27 cellular contexts compared by ENCODE assay signal in the genomic region with DNA sequence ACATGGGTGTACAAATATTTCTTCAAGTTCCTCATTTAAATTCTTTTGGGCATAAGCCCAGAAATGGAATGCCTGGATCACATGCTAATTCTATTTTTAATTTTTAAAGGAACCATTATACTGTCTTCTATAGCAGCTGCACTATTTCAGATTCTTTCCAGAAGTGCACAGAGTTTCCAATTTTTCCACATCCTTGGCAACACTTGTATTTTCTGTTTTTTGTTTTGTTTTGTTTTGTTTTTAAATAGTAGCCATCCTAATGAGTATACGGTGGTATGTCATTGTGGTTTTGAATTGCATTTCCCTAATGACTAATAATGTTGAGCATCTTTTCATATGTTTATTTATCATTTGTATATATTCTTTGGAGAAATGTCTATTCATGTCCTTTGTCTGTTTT. TPM values are rescaled to one million over a fixed set of nuclear protein-coding genes. Genes with fewer than 3 reads are reported as not detected.
DNase-seq lines count a peak whose midpoint lies in the region; ATAC-seq, FAIRE-seq and TF ChIP-seq lines count a peak whose summit lies in the region.
"Had no signal": no experiment of that assay in that cellular context is flagged by ENCODE, and none has a peak within 500 bp of the region (broad histone marks: within the 10 kb centered on the region; RNA-seq: fewer than 3 reads in every experiment).

No MANE protein-coding gene starts in this region.

- DNase-seq in CD1c-positive myeloid dendritic cell (ENCODE audit: extremely low spot score) (peak; percentile 43), HFFc6 (peak; percentile 8), fibroblast of gingiva (ENCODE audit: low read depth) (peak; percentile 40), mesenchymal stem cell (peak; percentile 78), small intestine (no peak), HuH-7 (ENCODE audit: low spot score) (no peak)
- no peak for DNase-seq in effector memory CD8-positive, alpha-beta T cell
- DNase-seq: Caco-2; CD8-positive, alpha-beta T cell; H7; IMR-90; KG1; NCI-H1048; NCI-H1417; NCI-H1694; NCI-H2029 treated with DMSO at 0.1 percent for 48 hours; NCI-H446 treated with DMSO at 0.1 percent for 48 hours; NCI-H526; NCI-H82; SIG-M5; SK-N-SH had no signal

- H2AK5ac ChIP-seq in mesenchymal stem cell (ENCODE audit: low read length, severe bottlenecking) = no peak overlapping the region

- no peak overlapping the region for H3K4me3 Mint-ChIP-seq in HFFc6
- H3K4me3 Mint-ChIP-seq in effector memory CD8-positive, alpha-beta T cell = no peak overlapping the region
- H3K4me3 Mint-ChIP-seq: CD8-positive, alpha-beta T cell had no signal

- H3K9ac ChIP-seq in mesenchymal stem cell (ENCODE audit: low read length) = no peak overlapping the region
- H3K9ac ChIP-seq: BLaER1 treated with 17β-estradiol and CSF1 and Interleukin-3, amounts not matched to agents 10 nM and 100 nM; SK-N-SH had no signal

- H2BK120ac ChIP-seq in mesenchymal stem cell (ENCODE audit: low read depth, low read length) = no peak overlapping the region

- H3K36me3 ChIP-seq in mesenchymal stem cell (ENCODE audit: control insufficient read depth in 1 of 2, insufficient read depth in 2 of 2, low read depth in 1 of 2, low read length in 2 of 2) = no peaks in the 10 kb centered on the region
- no peaks in the 10 kb centered on the region for H3K36me3 ChIP-seq in small intestine (ENCODE audit: control insufficient read depth in 2 of 2, insufficient read depth in 2 of 2, low read length in 2 of 2)
- H3K36me3 ChIP-seq: BLaER1 treated with 17β-estradiol and CSF1 and Interleukin-3, amounts not matched to agents 10 nM and 100 nM had no signal

- no peak overlapping the region for H2BK12ac ChIP-seq in mesenchymal stem cell (ENCODE audit: low read length in 2 of 2)

- no peak overlapping the region for H4K8ac ChIP-seq in mesenchymal stem cell (ENCODE audit: low read length)

- H3K4me1 Mint-ChIP-seq in HFFc6 (ENCODE audit: low read depth) = peaks cover 12% of the 10 kb centered on the region
- no peaks in the 10 kb centered on the region for H3K4me1 Mint-ChIP-seq in effector memory CD8-positive, alpha-beta T cell (ENCODE audit: low read depth in 2 of 2)

- no peak overlapping the region for H3K4me2 ChIP-seq in mesenchymal stem cell (ENCODE audit: low read length, poor library complexity, severe bottlenecking)
- H3K4me2 ChIP-seq: BLaER1 treated with 17β-estradiol and CSF1 and Interleukin-3, amounts not matched to agents 10 nM and 100 nM; SK-N-SH had no signal

- H3K14ac ChIP-seq in mesenchymal stem cell (ENCODE audit: low read length in 2 of 2) = no peak overlapping the region

- no peak overlapping the region for H3K23ac ChIP-seq in mesenchymal stem cell (ENCODE audit: low read length in 2 of 2)

- H3K27ac ChIP-seq in mesenchymal stem cell (ENCODE audit: low read length, poor library complexity, severe bottlenecking) (no peak overlapping the region), small intestine (ENCODE audit: low read depth in 1 of 2, low read length in 1 of 2) (no peak overlapping the region)

- no peak for TF ChIP-seq CTCF in HFFc6 (IDR thresholded peaks at IDR 0.05)

- H4K91ac ChIP-seq in mesenchymal stem cell (ENCODE audit: low read length) = no peak overlapping the region

- no peak for ATAC-seq in effector memory CD8-positive, alpha-beta T cell (replicated peaks)
- no peak for ATAC-seq in HG02973 (IDR thresholded peaks at IDR 0.05; ENCODE audit: unreplicated experiment)
- ATAC-seq: CD8-positive, alpha-beta T cell; Panc1 had no signal

- H2AFZ ChIP-seq in mesenchymal stem cell (ENCODE audit: low read depth, low read length) = no peak overlapping the region

- no peak overlapping the region for H3K4me3 ChIP-seq in mesenchymal stem cell (ENCODE audit: insufficient read depth in 1 of 2, low read depth in 1 of 2, low read length in 2 of 2)
- no peak overlapping the region for H3K4me3 ChIP-seq in small intestine (ENCODE audit: low read depth in 1 of 2, low read length in 2 of 2)
- H3K4me3 ChIP-seq: BLaER1 treated with 17β-estradiol and CSF1 and Interleukin-3, amounts not matched to agents 10 nM and 100 nM had no signal

- no peaks in the 10 kb centered on the region for H3K27me3 ChIP-seq in mesenchymal stem cell (ENCODE audit: control insufficient read depth in 1 of 2, insufficient read depth in 1 of 2, low read length in 2 of 2)
- no peaks in the 10 kb centered on the region for H3K27me3 ChIP-seq in small intestine (ENCODE audit: control insufficient read depth in 2 of 2, insufficient read depth in 2 of 2, low read length in 2 of 2)
- H3K27me3 ChIP-seq: BLaER1 treated with 17β-estradiol and CSF1 and Interleukin-3, amounts not matched to agents 10 nM and 100 nM had no signal

- peaks cover 8% of the 10 kb centered on the region for H3K27me3 Mint-ChIP-seq in HFFc6 (ENCODE audit: insufficient read depth)
- H3K27me3 Mint-ChIP-seq in effector memory CD8-positive, alpha-beta T cell = no peaks in the 10 kb centered on the region

- peaks cover 22% of the 10 kb centered on the region for H3K9me3 ChIP-seq in mesenchymal stem cell (ENCODE audit: control insufficient read depth, low read length)
- H3K9me3 ChIP-seq in small intestine (ENCODE audit: control insufficient read depth, low read depth) = no peaks in the 10 kb centered on the region

- H3K79me1 ChIP-seq in mesenchymal stem cell (replicated peaks; ENCODE audit: low read length, poor library complexity, severe bottlenecking) = no peaks in the 10 kb centered on the region

- peaks cover 12% of the 10 kb centered on the region for H3K9me3 Mint-ChIP-seq in HFFc6
- peaks cover 0 to 8% of the 10 kb centered on the region in 2 donors for H3K9me3 Mint-ChIP-seq in effector memory CD8-positive, alpha-beta T cell

- H2BK5ac ChIP-seq in mesenchymal stem cell (ENCODE audit: low read depth, low read length, poor library complexity, severe bottlenecking) = no peak overlapping the region

- WGBS in mesenchymal stem cell = no CpG with 5 or more reads among the region's 1 CpG
- WGBS in small intestine, 3 donors = 42 to 73% (median 70%) methylated on average over 1 of the region's 1 CpG

- no peak overlapping the region for H2BK15ac ChIP-seq in mesenchymal stem cell (ENCODE audit: low read depth, poor library complexity, severe bottlenecking)

- no peak overlapping the region for H3K27ac Mint-ChIP-seq in HFFc6
- no peak overlapping the region for H3K27ac Mint-ChIP-seq in effector memory CD8-positive, alpha-beta T cell
- H3K27ac Mint-ChIP-seq: CD8-positive, alpha-beta T cell had no signal

- H3K36me3 Mint-ChIP-seq in HFFc6 (ENCODE audit: low read depth) = peaks cover 9% of the 10 kb centered on the region
- H3K36me3 Mint-ChIP-seq in effector memory CD8-positive, alpha-beta T cell (ENCODE audit: insufficient read depth) = no peaks in the 10 kb centered on the region
- H3K36me3 Mint-ChIP-seq: CD8-positive, alpha-beta T cell had no signal

- no peak overlapping the region for H3K18ac ChIP-seq in mesenchymal stem cell (ENCODE audit: low read depth in 1 of 2, low read length in 2 of 2)

- H3K4ac ChIP-seq in mesenchymal stem cell (ENCODE audit: low read depth in 1 of 2, low read length in 2 of 2) = no peak overlapping the region

- no peak for FAIRE-seq in small intestine (lab: Jason Lieb, UNC)
- FAIRE-seq: A204.1, GM12892, GM19239 had no signal

- H3K4me1 ChIP-seq in mesenchymal stem cell (ENCODE audit: control insufficient read depth, insufficient read depth, low read depth, low read length) (no peaks in the 10 kb centered on the region), small intestine (ENCODE audit: control insufficient read depth in 2 of 2, insufficient read depth in 1 of 2, low read depth in 1 of 2, low read length in 1 of 2) (no peaks in the 10 kb centered on the region)
- H3K4me1 ChIP-seq: Caco-2 had no signal

RNA-seq across cellular contexts. Expression of a gene that starts 8.4 kb away (rescaled TPM):
- 10 to 100 TPM; 56.9 to 62.8 (median 59.0) TPM for total RNA-seq in HFFc6 (2021; fragmentation: NEBNext Ultra II Directional; extraction: Animal tissue kit (Norgen Biotek cat#: 25700))
- polyA plus RNA-seq in mesenchymal stem cell (2013, experiment 1 of 2) = 89.2 TPM
- 95.9 TPM for polyA plus RNA-seq in mesenchymal stem cell (2013, experiment 2 of 2)
- polyA plus RNA-seq in small intestine = 10 to 100 TPM; 18.1 to 30.4 (median 19.7) TPM

Comparison
In these comparisons a context has a peak if more than half of its experiments do, and no peak if none do; other contexts are left out.
1. DNase-seq: peak in CD1c-positive myeloid dendritic cell (single experiment), HFFc6 (single experiment), fibroblast of gingiva (single experiment) and mesenchymal stem cell (single experiment); none in small intestine (single experiment), HuH-7 (single experiment) and effector memory CD8-positive, alpha-beta T cell (0 of 3).